Comparison of ENCODE assay signal across 9 cellular contexts in genomic region chr4:144591401-144591800, GRCh38. TPM values are rescaled to one million over a fixed set of nuclear protein-coding genes. Genes with fewer than 3 reads are reported as not detected.
DNase-seq lines count a peak whose midpoint lies in the region; ATAC-seq and TF ChIP-seq lines count a peak whose summit lies in the region.
"Had no signal": no experiment of that assay in that cellular context is flagged by ENCODE, and none has a peak within 500 bp of the region (broad histone marks: within the 10 kb centered on the region; RNA-seq: fewer than 3 reads in every experiment).

No MANE protein-coding gene starts in this region.

- intact Hi-C loops in A673 (cut with micrococcal nuclease; ENCODE audit: unreplicated experiment): no loop called here

- no peaks in the 10 kb centered on the region for H3K9me3 ChIP-seq in A673 (ENCODE audit: low read depth, low read length, poor library complexity, severe bottlenecking)

- H3K27ac ChIP-seq in A673 (ENCODE audit: low read depth, low read length, poor library complexity, severe bottlenecking): no peak overlapping the region
- H3K27ac ChIP-seq: skin epidermis had no signal

- H3K4me3 ChIP-seq in A673 (ENCODE audit: low read depth, low read length, poor library complexity, severe bottlenecking) (no peak overlapping the region), foreskin fibroblast (ENCODE audit: low read depth in 1 of 2, low read length in 2 of 2) (no peak overlapping the region)
- H3K4me3 ChIP-seq: skin epidermis had no signal

- ATAC-seq in HG02623 (IDR thresholded peaks at IDR 0.05; ENCODE audit: unreplicated experiment): no peak
- no peak for ATAC-seq in HG03095 (IDR thresholded peaks at IDR 0.05; ENCODE audit: unreplicated experiment)

- H3K4me1 ChIP-seq in A673 (ENCODE audit: insufficient read depth, low read length, poor library complexity, severe bottlenecking): peaks cover 6% of the 10 kb centered on the region

- no peaks in the 10 kb centered on the region for H3K27me3 ChIP-seq in A673 (replicated peaks; ENCODE audit: insufficient read depth, low read depth, low read length, poor library complexity)

- no TSS peak for BruUV-seq in A673 (replicated peaks; lab: Mats Ljungman, UMichigan)

- in situ Hi-C loops in GM13976 (cut with MboI; ENCODE audit: low sequenced_read_pairs, unreplicated experiment): no loop called here

- peak; percentile 83 for DNase-seq in A673 (ENCODE audit: low spot score)
- DNase-seq in HS-27A (ENCODE audit: low read depth): peak; percentile 63
- peak; percentile 55 for DNase-seq in RPMI8226
- peak; percentile 94 to 95 for DNase-seq in foreskin fibroblast
- no peak for DNase-seq in GM13976 (ENCODE audit: low spot score)
- no peak for DNase-seq in NCI-H1694 (lab: John Stamatoyannopoulos, UW)

- no peaks in the 10 kb centered on the region for H3K36me3 ChIP-seq in A673 (ENCODE audit: insufficient read depth, low read length, poor library complexity, severe bottlenecking)

- CTCF ChIA-PET in A673 (lab: Charles Lee): no interaction called here

- no peak for TF ChIP-seq CTCF in A673 (conservative IDR thresholded peaks at IDR 0.05; ENCODE audit: low read depth, low read length)
- TF ChIP-seq CTCF in foreskin fibroblast (IDR thresholded peaks at IDR 0.05; ENCODE audit: low read depth, low read length): no peak
- no peak for TF ChIP-seq CTCF in GM13976 (IDR thresholded peaks at IDR 0.05; ENCODE audit: borderline replicate concordance, control extremely low read depth, extremely low read depth, insufficient read depth, missing control alignments)

- POLR2A ChIA-PET in A673 (lab: Charles Lee; ENCODE audit: low non-redundant PET): no interaction called here

RNA-seq across cellular contexts. Expression of gene HHIP, which starts 54.6 kb away (rescaled TPM):
- 0.22 and 0.28 TPM in 2 replicates for total RNA-seq in A673 (2021)

Comparison
In these comparisons a context has a peak if more than half of its experiments do, and no peak if none do; other contexts are left out.
1. DNase-seq: peak in A673 (single experiment), HS-27A (single experiment), RPMI8226 (single experiment) and foreskin fibroblast (2 of 2); none in GM13976 (single experiment) and NCI-H1694 (single experiment).